ENCODE assay signal across 8 cellular contexts in the genomic region with DNA sequence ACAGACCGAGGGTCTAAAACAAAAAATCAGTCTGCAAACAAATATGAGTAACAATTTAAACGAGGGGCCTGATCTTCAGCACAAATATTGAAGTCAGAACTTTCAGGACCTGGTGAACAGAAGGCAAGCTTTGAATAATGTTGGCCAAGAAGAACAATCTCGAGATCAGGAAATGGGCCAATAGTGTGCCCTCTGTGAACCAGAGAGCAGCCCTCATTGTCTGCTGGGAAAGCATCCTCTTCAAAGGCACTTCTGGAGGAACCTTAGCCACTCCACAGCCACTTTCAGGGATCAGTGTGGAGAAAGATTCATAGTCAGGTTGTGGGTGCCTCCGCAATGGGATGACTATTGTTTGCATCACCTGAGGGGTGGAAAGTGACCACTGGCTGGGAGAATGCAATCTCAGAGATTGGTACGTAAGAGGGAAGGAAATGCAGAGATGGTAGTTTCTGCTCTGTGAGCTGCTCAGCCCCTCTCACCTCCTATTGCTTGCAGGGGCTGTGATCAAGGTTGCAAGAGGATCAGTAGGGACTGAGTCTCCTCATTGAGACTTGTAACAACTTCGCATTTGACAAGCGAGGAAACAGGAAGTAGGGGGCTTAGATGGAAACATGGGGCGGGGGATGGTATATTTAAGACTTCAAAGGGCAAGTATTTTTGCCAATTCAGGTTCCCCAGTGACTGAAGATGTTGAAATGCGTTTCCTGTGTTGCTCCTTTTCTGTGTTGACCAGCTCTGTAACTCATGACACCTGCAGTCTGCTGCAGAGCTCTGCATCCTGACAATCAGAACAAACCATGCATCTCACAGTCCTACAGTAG. TPM values are rescaled to one million over a fixed set of nuclear protein-coding genes. Genes with fewer than 3 reads are reported as not detected.
DNase-seq lines count a peak whose midpoint lies in the region; ATAC-seq lines count a peak whose summit lies in the region.

No MANE protein-coding gene starts in this region.

- H4K20me1 ChIP-seq in Karpas-422 (ENCODE audit: insufficient read depth, low read depth, low read length) = no peaks in the 10 kb centered on the region

- no peak overlapping the region for H3K4ac ChIP-seq in trophoblast cell (ENCODE audit: low read depth, low read length)

- H3K79me1 ChIP-seq in trophoblast cell (ENCODE audit: low read length) = peaks cover 12% of the 10 kb centered on the region

- no peak overlapping the region for H3K23ac ChIP-seq in trophoblast cell (ENCODE audit: low read length)

- no peaks in the 10 kb centered on the region for H3K9me2 ChIP-seq in Karpas-422 (replicated peaks; ENCODE audit: insufficient read depth, low read length)

- WGBS in adipose tissue, 3 donors = 53 to 78% (median 61%) methylated on average over 9 of the region's 9 CpGs
- WGBS in trophoblast cell (ENCODE audit: extremely low coverage, insufficient coverage, insufficient read length) = no CpG with 5 or more reads among the region's 9 CpGs

- H2AK5ac ChIP-seq in trophoblast cell (ENCODE audit: low read length) = peak overlapping the region; percentile 51

- no peak overlapping the region for H3K14ac ChIP-seq in trophoblast cell (ENCODE audit: low read length)

- H3K27ac ChIP-seq in Karpas-422 (ENCODE audit: low read length) = peak overlapping the region; percentile 41; the same call in 1 of the 2 replicates
- peak overlapping the region; percentile 73 for H3K27ac ChIP-seq in adipose tissue (ENCODE audit: low read depth, low read length)
- H3K27ac ChIP-seq in trophoblast cell (ENCODE audit: low read depth, low read length) = peak overlapping the region; percentile 14

- H3K9me3 ChIP-seq in Karpas-422 (ENCODE audit: low read length) (no peaks in the 10 kb centered on the region), trophoblast cell (ENCODE audit: insufficient read depth, low read depth, low read length) (no peaks in the 10 kb centered on the region)

- peak overlapping the region; percentile 10; the same call in 1 of the 2 replicates for H3K4me3 ChIP-seq in Karpas-422 (ENCODE audit: low read length)
- H3K4me3 ChIP-seq in trophoblast cell (ENCODE audit: low read depth, low read length) = no peak overlapping the region

- H3K4me2 ChIP-seq in Karpas-422 (ENCODE audit: low read depth, low read length, poor library complexity, severe bottlenecking) (peak overlapping the region; percentile 56), trophoblast cell (ENCODE audit: low read length) (no peak overlapping the region)

- H3K18ac ChIP-seq in trophoblast cell (ENCODE audit: low read length) = no peak overlapping the region

- H3K79me2 ChIP-seq in Karpas-422 (ENCODE audit: low read length) = no peaks in the 10 kb centered on the region
- H3K79me2 ChIP-seq in trophoblast cell (ENCODE audit: control insufficient read depth, insufficient read depth, low read length, poor library complexity) = no peaks in the 10 kb centered on the region

- no peak overlapping the region for H4K12ac ChIP-seq in trophoblast cell (ENCODE audit: low read depth, low read length)

- H2BK12ac ChIP-seq in trophoblast cell (ENCODE audit: low read length) = peak overlapping the region; percentile 55

- H2AFZ ChIP-seq in Karpas-422 (ENCODE audit: low read length) (peak overlapping the region; percentile 76), trophoblast cell (ENCODE audit: insufficient read depth, low read length, poor library complexity) (no peak overlapping the region)

- H4K91ac ChIP-seq in trophoblast cell (ENCODE audit: low read depth, low read length) = peak overlapping the region; percentile 1

- H3K4me1 ChIP-seq in Karpas-422 (ENCODE audit: low read length) = peaks cover 25% of the 10 kb centered on the region
- H3K4me1 ChIP-seq in trophoblast cell (ENCODE audit: control insufficient read depth in 1 of 2, insufficient read depth in 2 of 2, low read length in 2 of 2) = peaks cover 10 to 12% of the 10 kb centered on the region in 2 experiments

- H2BK5ac ChIP-seq in trophoblast cell (ENCODE audit: low read depth, low read length, poor library complexity) = no peak overlapping the region

- H4K8ac ChIP-seq in trophoblast cell (ENCODE audit: low read depth, low read length) = no peak overlapping the region

- H3K36me3 ChIP-seq in Karpas-422 (ENCODE audit: insufficient read depth, low read length) = no peaks in the 10 kb centered on the region
- H3K36me3 ChIP-seq in trophoblast cell (ENCODE audit: control insufficient read depth in 1 of 2, insufficient read depth in 2 of 2, low read length in 2 of 2) = no peaks in the 10 kb centered on the region

- ATAC-seq in GM18868 (IDR thresholded peaks at IDR 0.05; ENCODE audit: unreplicated experiment) = peak; percentile 69
- no peak for ATAC-seq in HG02840 (IDR thresholded peaks at IDR 0.05; ENCODE audit: low FRiP score, unreplicated experiment)

- H3K9ac ChIP-seq in Karpas-422 (ENCODE audit: low read length) (peak overlapping the region; percentile 41; the same call in 1 of the 2 replicates), trophoblast cell (ENCODE audit: low read length) (no peak overlapping the region)

- no peaks in the 10 kb centered on the region for H3K27me3 ChIP-seq in Karpas-422 (ENCODE audit: low read length)
- H3K27me3 ChIP-seq in trophoblast cell (ENCODE audit: insufficient read depth, low read length) = no peaks in the 10 kb centered on the region

- peak overlapping the region; percentile 61 for H2BK120ac ChIP-seq in trophoblast cell (ENCODE audit: insufficient read depth, low read length, poor library complexity)

- DNase-seq in Karpas-422 = peak; percentile 88
- DNase-seq in trophoblast cell = no peak
- DNase-seq in NCI-H2107 (lab: John Stamatoyannopoulos, UW) = no peak
- no peak for DNase-seq in activated effector memory CD4-positive, alpha-beta T cell treated with Interleukin-2 at 50 U/mL for 16 hours
- no peak for DNase-seq in NCI-H1436 treated with DMSO at 0.1 percent for 48 hours (lab: John Stamatoyannopoulos, UW)

RNA-seq across cellular contexts. Expression of a gene that starts 28.4 kb away (rescaled TPM):
- total RNA-seq in Karpas-422 (2014; rRNA removed; shearing (Covaris generic); ENCODE audit: low replicate concordance) = 25.4 and 57.4 TPM in 2 replicates
- polyA plus RNA-seq in adipose tissue = 10 to 100 TPM; 40.9 to 91.6 (median 41.7) TPM
- 271 and 280 TPM in 2 replicates for polyA plus RNA-seq in trophoblast cell (2013)

RNA-seq across cellular contexts. Expression of a gene that starts 58.9 kb away (rescaled TPM):
- 0.15 and 1.3 TPM in 2 replicates for total RNA-seq in Karpas-422 (2014; rRNA removed; shearing (Covaris generic); ENCODE audit: low replicate concordance)
- polyA plus RNA-seq in adipose tissue = 1 to 10 TPM in 2 of 3 donors, under 1 TPM in 1; 0.83 to 3.9 (median 2.0) TPM
- polyA plus RNA-seq in trophoblast cell (2013) = 1.5 and 1.7 TPM in 2 replicates

Comparison
In these comparisons a context has a peak if more than half of its experiments do, and no peak if none do; other contexts are left out.
1. H3K27ac ChIP-seq: peak in every context shown above with its lines; median percentile 73 in adipose tissue; 41 in Karpas-422; 14 in trophoblast cell.